ENCODE assay signal across 11 cellular contexts in the genomic region with DNA sequence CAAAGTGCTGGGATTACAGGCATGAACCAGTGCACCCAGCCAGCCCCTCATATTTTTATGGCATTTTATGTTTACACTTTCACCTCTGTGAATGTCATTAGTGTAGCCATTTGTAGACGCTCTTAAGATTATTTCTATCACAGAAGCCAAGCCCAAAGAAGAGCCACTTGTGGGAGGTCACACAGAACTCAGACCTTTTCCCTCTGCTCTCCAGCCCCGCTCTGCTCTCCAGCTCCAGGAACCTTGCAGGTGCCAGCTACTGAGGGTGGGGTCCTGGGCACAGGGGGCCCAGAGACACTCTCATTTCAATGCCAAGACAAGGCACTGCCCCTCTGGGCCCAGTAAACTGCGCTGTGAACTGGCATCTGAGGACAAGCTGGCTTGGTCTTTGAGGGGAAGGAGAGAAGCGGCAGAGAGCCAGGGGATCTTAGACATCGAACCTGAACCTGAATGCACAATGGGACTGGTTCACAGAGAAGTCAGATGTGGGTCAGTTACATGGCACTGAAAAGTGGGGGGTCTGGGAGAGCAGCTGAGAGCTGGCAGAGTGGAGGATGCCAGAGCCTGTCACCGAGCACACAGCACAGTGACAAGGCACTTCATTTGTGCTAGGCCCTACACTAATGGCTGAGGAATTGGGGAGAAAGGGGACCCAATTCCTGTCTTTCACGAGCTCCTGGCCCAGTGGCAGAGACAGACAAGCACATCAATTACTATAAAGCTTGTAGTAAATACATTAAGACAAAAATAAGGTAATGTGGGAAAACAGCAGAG. TPM values are rescaled to one million over a fixed set of nuclear protein-coding genes. Genes with fewer than 3 reads are reported as not detected.
DNase-seq lines count a peak whose midpoint lies in the region; ATAC-seq and TF ChIP-seq lines count a peak whose summit lies in the region.
"Had no signal": no experiment of that assay in that cellular context is flagged by ENCODE, and none has a peak within 500 bp of the region (broad histone marks: within the 10 kb centered on the region; RNA-seq: fewer than 3 reads in every experiment).

No MANE protein-coding gene starts in this region.

- H2BK120ac ChIP-seq in neuronal stem cell (ENCODE audit: low read depth, low read length), result no peak overlapping the region

- H2BK15ac ChIP-seq in neuronal stem cell (ENCODE audit: low read length), result no peak overlapping the region

- no peaks in the 10 kb centered on the region for H3K9me3 Mint-ChIP-seq in activated CD4-positive, alpha-beta T cell treated with anti-CD3 and anti-CD28 coated beads, Interleukin-2, amount 10 ng/mL, durations not matched to agents 7 days and 5 days
- H3K9me3 Mint-ChIP-seq in activated T-helper 2 cell treated with anti-CD3 and anti-CD28 coated beads, Interferon-gamma antibody, Interleukin-2, Interleukin-4, amounts not matched to agents 10 μg/mL and 5 μg/mL and 100 μg/mL, durations not matched to agents 14 hours and 24 hours and 36 hours, result no peaks in the 10 kb centered on the region

- no peak overlapping the region for H3K18ac ChIP-seq in neuronal stem cell (ENCODE audit: low read length)

- peak overlapping the region; percentile 23 for H3K4me3 ChIP-seq in iPS-18a (ENCODE audit: low read length)
- no peak overlapping the region for H3K4me3 ChIP-seq in stomach
- no peak overlapping the region for H3K4me3 ChIP-seq in neuronal stem cell (ENCODE audit: low read length in 2 of 2)

- H3K9me3 ChIP-seq in iPS-18a (ENCODE audit: control insufficient read depth, low read depth, low read length) (no peaks in the 10 kb centered on the region), stomach (no peaks in the 10 kb centered on the region), neuronal stem cell (replicated peaks in 1 of 2; ENCODE audit: control insufficient read depth in 2 of 2, insufficient read depth in 1 of 2, low read depth in 1 of 2, low read length in 2 of 2) (no peaks in the 10 kb centered on the region)

- H3K4me2 ChIP-seq in neuronal stem cell (ENCODE audit: insufficient read depth, low read length, poor library complexity, severe bottlenecking), result no peak overlapping the region

- peaks cover 1% of the 10 kb centered on the region for H3K79me1 ChIP-seq in neuronal stem cell (ENCODE audit: low read depth, low read length)

- no peak overlapping the region for H2BK12ac ChIP-seq in neuronal stem cell (ENCODE audit: low read length)

- H3K27me3 ChIP-seq in iPS-18a (ENCODE audit: control insufficient read depth, insufficient read depth, low read length) (no peaks in the 10 kb centered on the region), stomach (no peaks in the 10 kb centered on the region), neuronal stem cell (ENCODE audit: control insufficient read depth in 3 of 3, insufficient read depth in 3 of 3, low read depth in 1 of 3, low read length in 3 of 3) (no peaks in the 10 kb centered on the region)

- intact Hi-C loops in activated T-helper 2 cell treated with anti-CD3 and anti-CD28 coated beads, Interferon-gamma antibody, Interleukin-2, Interleukin-4, amounts not matched to agents 10 μg/mL and 5 μg/mL and 100 μg/mL, durations not matched to agents 14 hours and 24 hours and 36 hours (cut with micrococcal nuclease), result loop anchor here (1.0 kb wide), 2 partner anchors 9 to 13 kb away; no protein-coding TSS in a partner anchor
- intact Hi-C loops in stomach (cut with DNase I; ENCODE audit: low total_unique reads), result no loop called here

- POLR2A ChIA-PET in activated CD4-positive, alpha-beta T cell treated with anti-CD3 and anti-CD28 coated beads, Interleukin-2, amount 10 ng/mL, durations not matched to agents 7 days and 5 days (lab: Charles Lee), result interaction anchor here (1.8 kb wide), 1 partner anchor 10 kb away, joined by 6 read pairs; no protein-coding TSS in a partner anchor

- no peak overlapping the region for H3K4ac ChIP-seq in neuronal stem cell (ENCODE audit: low read length)

- TF ChIP-seq CTCF in stomach (IDR thresholded peaks at IDR 0.05), result no peak

- DNase-seq in activated CD4-positive, alpha-beta T cell treated with anti-CD3 and anti-CD28 coated beads, Interleukin-2, amount 10 ng/mL, durations not matched to agents 7 days and 5 days, result no peak
- no peak for DNase-seq in activated CD4-positive, alpha-beta T cell treated with anti-CD3 and anti-CD28 coated beads, Interleukin-2, amount 50 U/mL, for 1 hour
- no peak for DNase-seq in activated T-helper 2 cell treated with anti-CD3 and anti-CD28 coated beads, Interferon-gamma antibody, Interleukin-2, Interleukin-4, amounts not matched to agents 10 μg/mL and 5 μg/mL and 100 μg/mL, durations not matched to agents 14 hours and 24 hours and 36 hours (ENCODE audit: low spot score)
- DNase-seq in stomach (no peak), GDM1 (lab: John Stamatoyannopoulos, UW) (no peak), neuronal stem cell (ENCODE audit: low spot score) (no peak)
- DNase-seq: dermis blood vessel endothelial cell, NCI-H774 had no signal

- no peak overlapping the region for H2BK5ac ChIP-seq in neuronal stem cell (ENCODE audit: low read length)

- CTCF ChIA-PET in activated CD4-positive, alpha-beta T cell treated with anti-CD3 and anti-CD28 coated beads, Interleukin-2, amount 10 ng/mL, durations not matched to agents 7 days and 5 days (lab: Charles Lee), result interaction anchor here (0.6 to 12.9 kb wide), 11 partner anchors 9 to 691 kb away, joined by 3 to 89 read pairs (median 4); no protein-coding TSS in a partner anchor

- no peak overlapping the region for H2AK5ac ChIP-seq in neuronal stem cell (ENCODE audit: low read depth, low read length)

- 72 to 87% (median 80%) methylated on average over 7 of the region's 7 CpGs for WGBS in stomach, 5 donors
- no CpG with 5 or more reads among the region's 7 CpGs for WGBS in neuronal stem cell (ENCODE audit: extremely low coverage in 2 of 2, insufficient read length in 2 of 2, insufficient replicate concordance in 1 of 2), 2 donors

- H3K36me3 ChIP-seq in iPS-18a (ENCODE audit: control insufficient read depth, low read depth, low read length), result peaks cover 25% of the 10 kb centered on the region
- H3K36me3 ChIP-seq in stomach, result peaks cover 38 to 89% (median 78%) of the 10 kb centered on the region in 4 donors
- peaks cover 19 to 86% of the 10 kb centered on the region in 2 donors for H3K36me3 ChIP-seq in neuronal stem cell (replicated peaks in 1 of 2; ENCODE audit: control insufficient read depth in 2 of 2, insufficient read depth in 2 of 2, low read length in 2 of 2)

- H3K27ac ChIP-seq in iPS-18a (ENCODE audit: low read length) (peak overlapping the region; percentile 7), stomach (peak overlapping the region in 4 of 5 donors; percentile 32 to 70 (median 39)), neuronal stem cell (replicated peaks; ENCODE audit: low read length) (no peak overlapping the region)

- no peak for TF ChIP-seq EP300 in stomach (IDR thresholded peaks at IDR 0.05)

- peak overlapping the region; percentile 45 for H3K4me3 Mint-ChIP-seq in activated CD4-positive, alpha-beta T cell treated with anti-CD3 and anti-CD28 coated beads, Interleukin-2, amount 10 ng/mL, durations not matched to agents 7 days and 5 days
- peak overlapping the region; percentile 66 for H3K4me3 Mint-ChIP-seq in activated T-helper 2 cell treated with anti-CD3 and anti-CD28 coated beads, Interferon-gamma antibody, Interleukin-2, Interleukin-4, amounts not matched to agents 10 μg/mL and 5 μg/mL and 100 μg/mL, durations not matched to agents 14 hours and 24 hours and 36 hours (ENCODE audit: low read depth)

- no peak for TF ChIP-seq POLR2A in stomach (IDR thresholded peaks at IDR 0.05)

- H3K27ac Mint-ChIP-seq in activated CD4-positive, alpha-beta T cell treated with anti-CD3 and anti-CD28 coated beads, Interleukin-2, amount 10 ng/mL, durations not matched to agents 7 days and 5 days, result peak overlapping the region; percentile 76
- H3K27ac Mint-ChIP-seq in activated T-helper 2 cell treated with anti-CD3 and anti-CD28 coated beads, Interferon-gamma antibody, Interleukin-2, Interleukin-4, amounts not matched to agents 10 μg/mL and 5 μg/mL and 100 μg/mL, durations not matched to agents 14 hours and 24 hours and 36 hours, result no peak overlapping the region

- H4K91ac ChIP-seq in neuronal stem cell (ENCODE audit: low read depth, low read length, poor library complexity), result no peak overlapping the region

- no peak overlapping the region for H2AFZ ChIP-seq in neuronal stem cell (ENCODE audit: low read length)

- H3K4me1 ChIP-seq in iPS-18a (ENCODE audit: control insufficient read depth, low read depth, low read length) (peaks cover 13% of the 10 kb centered on the region), stomach (peaks cover 15 to 56% (median 37%) of the 10 kb centered on the region in 4 donors), neuronal stem cell (ENCODE audit: control insufficient read depth in 2 of 2, insufficient read depth in 1 of 2, low read depth in 1 of 2, low read length in 2 of 2) (no peaks in the 10 kb centered on the region)

- H4K8ac ChIP-seq in neuronal stem cell (ENCODE audit: low read depth, low read length), result no peak overlapping the region

- no peak overlapping the region for H3K14ac ChIP-seq in neuronal stem cell (ENCODE audit: low read length)

- H3K27me3 Mint-ChIP-seq in activated CD4-positive, alpha-beta T cell treated with anti-CD3 and anti-CD28 coated beads, Interleukin-2, amount 10 ng/mL, durations not matched to agents 7 days and 5 days, result no peaks in the 10 kb centered on the region
- no peaks in the 10 kb centered on the region for H3K27me3 Mint-ChIP-seq in activated T-helper 2 cell treated with anti-CD3 and anti-CD28 coated beads, Interferon-gamma antibody, Interleukin-2, Interleukin-4, amounts not matched to agents 10 μg/mL and 5 μg/mL and 100 μg/mL, durations not matched to agents 14 hours and 24 hours and 36 hours (ENCODE audit: low read depth)

- peaks cover 79% of the 10 kb centered on the region for H3K4me1 Mint-ChIP-seq in activated CD4-positive, alpha-beta T cell treated with anti-CD3 and anti-CD28 coated beads, Interleukin-2, amount 10 ng/mL, durations not matched to agents 7 days and 5 days
- peaks cover 75% of the 10 kb centered on the region for H3K4me1 Mint-ChIP-seq in activated T-helper 2 cell treated with anti-CD3 and anti-CD28 coated beads, Interferon-gamma antibody, Interleukin-2, Interleukin-4, amounts not matched to agents 10 μg/mL and 5 μg/mL and 100 μg/mL, durations not matched to agents 14 hours and 24 hours and 36 hours (ENCODE audit: low read depth)

- H3K23ac ChIP-seq in neuronal stem cell (ENCODE audit: low read depth, low read length, poor library complexity), result no peak overlapping the region

- peaks cover 77% of the 10 kb centered on the region for H3K36me3 Mint-ChIP-seq in activated CD4-positive, alpha-beta T cell treated with anti-CD3 and anti-CD28 coated beads, Interleukin-2, amount 10 ng/mL, durations not matched to agents 7 days and 5 days (ENCODE audit: low read depth)
- H3K36me3 Mint-ChIP-seq in activated T-helper 2 cell treated with anti-CD3 and anti-CD28 coated beads, Interferon-gamma antibody, Interleukin-2, Interleukin-4, amounts not matched to agents 10 μg/mL and 5 μg/mL and 100 μg/mL, durations not matched to agents 14 hours and 24 hours and 36 hours (ENCODE audit: low read depth), result peaks cover 85% of the 10 kb centered on the region

- no peak for ATAC-seq in GM21529 (IDR thresholded peaks at IDR 0.05; ENCODE audit: unreplicated experiment)
- ATAC-seq: HCT116 had no signal

- H3K9ac ChIP-seq in iPS-18a (ENCODE audit: low read length), result no peak overlapping the region
- H3K9ac ChIP-seq in neuronal stem cell (ENCODE audit: low read depth, low read length, poor library complexity), result no peak overlapping the region

RNA-seq across cellular contexts. Expression of a gene that starts 16.7 kb away (rescaled TPM):
- total RNA-seq in activated CD4-positive, alpha-beta T cell treated with anti-CD3 and anti-CD28 coated beads, Interleukin-2, amount 10 ng/mL, durations not matched to agents 7 days and 5 days, result 100 to 1,000 TPM; 494 to 508 TPM
- total RNA-seq in activated T-helper 2 cell treated with anti-CD3 and anti-CD28 coated beads, Interferon-gamma antibody, Interleukin-2, Interleukin-4, amounts not matched to agents 10 μg/mL and 5 μg/mL and 100 μg/mL, durations not matched to agents 14 hours and 24 hours and 36 hours, result 560 and 569 TPM in 2 replicates
- total RNA-seq in stomach, result 100 to 1,000 TPM in 3 of 5 donors, 10 to 100 TPM in 2; 28.4 to 240 (median 133) TPM
- polyA plus RNA-seq in stomach, result 100 to 1,000 TPM in 1 of 3 donors, 10 to 100 TPM in 2; 66.0 to 103 (median 73.6) TPM
- 47.1 TPM for polyA plus RNA-seq in neuronal stem cell (2013, experiment 1 of 2)
- 45.5 TPM for polyA plus RNA-seq in neuronal stem cell (2013, experiment 2 of 2)
